Comparison of ENCODE assay signal across 18 cellular contexts in genomic region chr3:72405943-72406585, GRCh38. TPM values are rescaled to one million over a fixed set of nuclear protein-coding genes. Genes with fewer than 3 reads are reported as not detected.
A peak's percentile ranks its signal among the peaks of the same experiment; 100 is the strongest.
DNase-seq lines count a peak whose midpoint lies in the region; ATAC-seq, FAIRE-seq and TF ChIP-seq lines count a peak whose summit lies in the region.
"Had no signal": no experiment of that assay in that cellular context is flagged by ENCODE, and none has a peak within 500 bp of the region (broad histone marks: within the 10 kb centered on the region; RNA-seq: fewer than 3 reads in every experiment).

No MANE protein-coding gene starts in this region.

- intact Hi-C loops in left ventricle myocardium superior (cut with micrococcal nuclease): no loop called here
- intact Hi-C loops in sciatic nerve (cut with DNase I): no loop called here

- FAIRE-seq in GM18507 (lab: Jason Lieb, UNC): peak; percentile 26
- FAIRE-seq: HTR-8/SVneo had no signal

- H3K27ac ChIP-seq in angular gyrus (ENCODE audit: low read depth, low read length) (peak overlapping the region; percentile 51), RWPE1 (no peak overlapping the region)
- H3K27ac ChIP-seq: adrenal gland had no signal

- DNase-seq in GM18507 (ENCODE audit: extremely low spot score, insufficient read length, low read depth) (no peak), left ventricle myocardium superior (peak; percentile 32), sciatic nerve (ENCODE audit: low spot score) (no peak), HT-29 (ENCODE audit: low spot score) (no peak), RWPE1 (ENCODE audit: low spot score) (no peak)
- no peak for DNase-seq in activated CD4-positive, alpha-beta T cell treated with anti-CD3 and anti-CD28 coated beads, Interleukin-2, amount 50 U/mL, for 4 hours
- DNase-seq: activated CD4-positive, alpha-beta T cell treated with anti-CD3 and anti-CD28 coated beads for 4 hours; activated effector memory CD4-positive, alpha-beta T cell treated with Interleukin-2 at 50 U/mL for 16 hours; BE2C; cerebellar nuclear complex; NCI-H1417 treated with DMSO at 0.1 percent for 48 hours; NCI-H69; SK-N-SH; stimulated activated CD4-positive, alpha-beta T cell treated with anti-CD3 and anti-CD28 coated beads, Interleukin-2, amount 100 ng/mL, for 24 hours had no signal

- CTCF ChIA-PET in RWPE1 (lab: Yijun Ruan, JAX): no interaction called here

- no peak for TF ChIP-seq CTCF in RWPE1 (conservative IDR thresholded peaks at IDR 0.05; ENCODE audit: low read depth)

- peak; percentile 93 for ATAC-seq in left ventricle myocardium superior
- peak; percentile 67 for ATAC-seq in sciatic nerve
- ATAC-seq in HG03442 (IDR thresholded peaks at IDR 0.05; ENCODE audit: unreplicated experiment): no peak

- POLR2A ChIA-PET in RWPE1 (lab: Yijun Ruan, JAX; ENCODE audit: low non-redundant PET): no interaction called here

RNA-seq across cellular contexts. Expression of gene RYBP, which starts 40.4 kb away (rescaled TPM):
- total RNA-seq in left ventricle myocardium superior: 6.5 TPM
- total RNA-seq in sciatic nerve: 21.5 TPM
- 1.5 and 2.1 TPM in 2 replicates for total RNA-seq in HT-29 (2014; rRNA removed; shearing (Covaris generic))
